10 cellular contexts compared by ENCODE assay signal in genomic region chr3:139355502-139355901, GRCh38. TPM values are rescaled to one million over a fixed set of nuclear protein-coding genes. Genes with fewer than 3 reads are reported as not detected.
DNase-seq lines count a peak whose midpoint lies in the region; ATAC-seq and TF ChIP-seq lines count a peak whose summit lies in the region.
"Had no signal": no experiment of that assay in that cellular context is flagged by ENCODE, and none has a peak within 500 bp of the region (broad histone marks: within the 10 kb centered on the region; RNA-seq: fewer than 3 reads in every experiment).

No MANE protein-coding gene starts in this region.

- H3K4me2 ChIP-seq in smooth muscle cell: no peak overlapping the region

- no peak for TF ChIP-seq CTCF in adrenal gland (IDR thresholded peaks at IDR 0.05)
- no peak for TF ChIP-seq CTCF in smooth muscle cell (IDR thresholded peaks at IDR 0.05; ENCODE audit: borderline replicate concordance, insufficient read depth, poor library complexity, severe bottlenecking)

- H3K79me2 ChIP-seq in smooth muscle cell (ENCODE audit: low read depth): no peaks in the 10 kb centered on the region

- H3K4me1 ChIP-seq in adrenal gland (replicated peaks in 1 of 2) (no peaks in the 10 kb centered on the region), smooth muscle cell (ENCODE audit: low read depth) (peaks cover 9% of the 10 kb centered on the region)

- no peak for TF ChIP-seq POLR2A in adrenal gland (IDR thresholded peaks at IDR 0.05)

- H3F3A ChIP-seq in smooth muscle cell (ENCODE audit: low read depth): peaks cover 68% of the 10 kb centered on the region

- WGBS in adrenal gland, 4 donors: 36 to 46% (median 41%) methylated on average over 3 of the region's 3 CpGs
- 60% methylated on average over 3 of the region's 3 CpGs for WGBS in smooth muscle cell (ENCODE audit: low lambda C conversion rate)

- H4K20me1 ChIP-seq in smooth muscle cell (ENCODE audit: low read depth): peaks cover 50% of the 10 kb centered on the region

- no peak overlapping the region for H3K9ac ChIP-seq in smooth muscle cell (ENCODE audit: low read depth)

- H3K36me3 ChIP-seq in adrenal gland (replicated peaks in 1 of 2) (peaks cover 0 to 100% of the 10 kb centered on the region in 2 donors), smooth muscle cell (ENCODE audit: low read depth) (peaks cover 35% of the 10 kb centered on the region)

- DNase-seq in HCEC 1CT (peak; percentile 12), adrenal gland (peak in 4 of 7 donors; percentile 52 to 67 (median 60)), head of caudate nucleus (peak in 35 of 42 donors; percentile 15 to 80 (median 48)), smooth muscle cell (lab: John Stamatoyannopoulos, UW; ENCODE audit: unreplicated experiment) (no peak), GF-D8 (lab: John Stamatoyannopoulos, UW) (no peak)
- DNase-seq in stimulated activated CD4-positive, alpha-beta T cell treated with anti-CD3 and anti-CD28 coated beads, Interleukin-4, amount 100 ng/mL, for 24 hours: no peak
- DNase-seq: H7, KBM-7, NCI-H2081 treated with DMSO at 0.1 percent for 48 hours had no signal

- H3K9me3 ChIP-seq in adrenal gland (replicated peaks in 1 of 3): no peaks in the 10 kb centered on the region
- H3K9me3 ChIP-seq in smooth muscle cell (replicated peaks; ENCODE audit: low read depth): no peaks in the 10 kb centered on the region

- H3K27me3 ChIP-seq in adrenal gland (no peaks in the 10 kb centered on the region), smooth muscle cell (ENCODE audit: low read depth) (no peaks in the 10 kb centered on the region)

- H3K27ac ChIP-seq in adrenal gland (peak overlapping the region in 2 of 5 donors; percentile 35 to 66), smooth muscle cell (ENCODE audit: low read depth) (peak overlapping the region; percentile 61)

- H3K4me3 ChIP-seq in adrenal gland (no peak overlapping the region), smooth muscle cell (no peak overlapping the region)

- no peak overlapping the region for H2AFZ ChIP-seq in smooth muscle cell (ENCODE audit: low read depth)

- no peak for ATAC-seq in HG03135 (IDR thresholded peaks at IDR 0.05; ENCODE audit: unreplicated experiment)

- intact Hi-C loops in adrenal gland (cut with DNase I) (no loop called here), head of caudate nucleus (cut with DNase I) (no loop called here)

RNA-seq across cellular contexts. Expression of gene MRPS22, which starts 11.7 kb away (rescaled TPM):
- total RNA-seq in adrenal gland (100 to 1,000 TPM in 3 of 8 donors, 10 to 100 TPM in 5; 80.9 to 129 (median 95.5) TPM), smooth muscle cell (96.0 and 97.2 TPM in 2 replicates)
- polyA plus RNA-seq in adrenal gland (100 to 1,000 TPM in 1 of 3 donors, 10 to 100 TPM in 2; 50.7 to 186 (median 72.5) TPM), smooth muscle cell (70.5 and 90.6 TPM in 2 replicates)

RNA-seq across cellular contexts. Expression of gene COPB2, which starts 33.9 kb away (rescaled TPM):
- total RNA-seq in adrenal gland (100 to 1,000 TPM in 6 of 8 donors, 10 to 100 TPM in 2; 80.8 to 192 (median 126) TPM), smooth muscle cell (157 and 259 TPM in 2 replicates)
- polyA plus RNA-seq in adrenal gland (100 to 1,000 TPM in 1 of 3 donors, 10 to 100 TPM in 2; 28.1 to 190 (median 29.4) TPM), smooth muscle cell (173 and 194 TPM in 2 replicates)

Comparison
In these comparisons a context has a peak if more than half of its experiments do, and no peak if none do; other contexts are left out.
1. DNase-seq: peak in HCEC 1CT (single experiment), adrenal gland (4 of 7) and head of caudate nucleus (35 of 42); none in smooth muscle cell (single experiment), stimulated activated CD4-positive, alpha-beta T cell treated with anti-CD3 and anti-CD28 coated beads, Interleukin-4, amount 100 ng/mL, for 24 hours (single experiment) and GF-D8 (single experiment).